ENCODE assay signal across 2 cellular contexts in the genomic region with DNA sequence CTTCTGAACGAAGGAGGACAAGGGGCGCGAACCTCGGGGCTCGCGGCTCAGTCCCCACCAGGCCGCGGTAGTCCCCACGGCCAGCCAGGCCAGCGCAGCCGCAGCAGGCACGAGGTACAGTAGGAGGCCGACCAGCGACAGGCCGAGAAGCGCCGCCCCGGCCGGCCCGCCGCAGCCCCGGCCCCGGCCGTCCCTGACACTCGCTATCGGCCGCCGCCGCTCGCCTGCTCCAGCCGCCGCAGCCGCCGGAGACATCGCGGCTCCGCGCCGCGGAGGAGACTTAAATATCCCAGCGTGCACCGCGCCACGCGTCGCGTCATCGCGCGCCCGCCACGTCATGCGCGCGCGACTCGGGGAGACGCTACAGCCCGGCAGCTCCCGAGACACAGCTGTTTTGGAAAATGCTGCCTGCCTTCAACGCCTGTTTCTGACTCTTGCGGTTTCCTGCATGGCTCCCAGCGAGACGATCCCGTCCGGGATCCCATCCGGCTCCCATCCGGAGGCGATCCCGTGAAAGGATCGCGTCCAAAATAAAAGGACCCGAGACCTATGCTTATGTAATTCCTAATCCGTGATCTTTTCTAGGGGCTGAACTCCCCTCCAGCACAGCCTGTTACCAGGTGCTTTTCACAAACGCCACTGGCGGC.
TF ChIP-seq lines count a peak whose summit lies in the region.

No MANE protein-coding gene starts in this region.

TF ChIP-seq in GM12878, 131 proteins besides CTCF, POLR2A, EP300 and RAD21:
- TF ChIP-seq CREB1 (IDR thresholded peaks at IDR 0.05; ENCODE audit: low read depth), result peak; percentile 75
- TF ChIP-seq, protein P1, sequence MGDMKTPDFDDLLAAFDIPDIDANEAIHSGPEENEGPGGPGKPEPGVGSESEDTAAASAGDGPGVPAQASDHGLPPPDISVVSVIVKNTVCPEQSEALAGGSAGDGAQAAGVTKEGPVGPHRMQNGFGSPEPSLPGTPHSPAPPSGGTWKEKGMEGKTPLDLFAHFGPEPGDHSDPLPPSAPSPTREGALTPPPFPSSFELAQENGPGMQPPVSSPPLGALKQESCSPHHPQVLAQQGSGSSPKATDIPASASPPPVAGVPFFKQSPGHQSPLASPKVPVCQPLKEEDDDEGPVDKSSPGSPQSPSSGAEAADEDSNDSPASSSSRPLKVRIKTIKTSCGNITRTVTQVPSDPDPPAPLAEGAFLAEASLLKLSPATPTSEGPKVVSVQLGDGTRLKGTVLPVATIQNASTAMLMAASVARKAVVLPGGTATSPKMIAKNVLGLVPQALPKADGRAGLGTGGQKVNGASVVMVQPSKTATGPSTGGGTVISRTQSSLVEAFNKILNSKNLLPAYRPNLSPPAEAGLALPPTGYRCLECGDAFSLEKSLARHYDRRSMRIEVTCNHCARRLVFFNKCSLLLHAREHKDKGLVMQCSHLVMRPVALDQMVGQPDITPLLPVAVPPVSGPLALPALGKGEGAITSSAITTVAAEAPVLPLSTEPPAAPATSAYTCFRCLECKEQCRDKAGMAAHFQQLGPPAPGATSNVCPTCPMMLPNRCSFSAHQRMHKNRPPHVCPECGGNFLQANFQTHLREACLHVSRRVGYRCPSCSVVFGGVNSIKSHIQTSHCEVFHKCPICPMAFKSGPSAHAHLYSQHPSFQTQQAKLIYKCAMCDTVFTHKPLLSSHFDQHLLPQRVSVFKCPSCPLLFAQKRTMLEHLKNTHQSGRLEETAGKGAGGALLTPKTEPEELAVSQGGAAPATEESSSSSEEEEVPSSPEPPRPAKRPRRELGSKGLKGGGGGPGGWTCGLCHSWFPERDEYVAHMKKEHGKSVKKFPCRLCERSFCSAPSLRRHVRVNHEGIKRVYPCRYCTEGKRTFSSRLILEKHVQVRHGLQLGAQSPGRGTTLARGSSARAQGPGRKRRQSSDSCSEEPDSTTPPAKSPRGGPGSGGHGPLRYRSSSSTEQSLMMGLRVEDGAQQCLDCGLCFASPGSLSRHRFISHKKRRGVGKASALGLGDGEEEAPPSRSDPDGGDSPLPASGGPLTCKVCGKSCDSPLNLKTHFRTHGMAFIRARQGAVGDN (IDR thresholded peaks at IDR 0.05), result peak; percentile 65; the same call in 1 of the 2 replicates
- peak; percentile 73; the same call in 1 of the 2 replicates for TF ChIP-seq LARP7 (IDR thresholded peaks at IDR 0.05)
- peak; percentile 97 for TF ChIP-seq BACH1 (IDR thresholded peaks at IDR 0.05; ENCODE audit: borderline replicate concordance)
- TF ChIP-seq CREM (IDR thresholded peaks at IDR 0.05; ENCODE audit: low read depth), result 0 out of 2 replicates have a peak, but pooled peaks have one; percentile 31
- TF ChIP-seq NR2F1 (conservative IDR thresholded peaks at IDR 0.05), result 0 out of 2 replicates have a peak, but pooled peaks have one; percentile 31
- TF ChIP-seq, protein P2, sequence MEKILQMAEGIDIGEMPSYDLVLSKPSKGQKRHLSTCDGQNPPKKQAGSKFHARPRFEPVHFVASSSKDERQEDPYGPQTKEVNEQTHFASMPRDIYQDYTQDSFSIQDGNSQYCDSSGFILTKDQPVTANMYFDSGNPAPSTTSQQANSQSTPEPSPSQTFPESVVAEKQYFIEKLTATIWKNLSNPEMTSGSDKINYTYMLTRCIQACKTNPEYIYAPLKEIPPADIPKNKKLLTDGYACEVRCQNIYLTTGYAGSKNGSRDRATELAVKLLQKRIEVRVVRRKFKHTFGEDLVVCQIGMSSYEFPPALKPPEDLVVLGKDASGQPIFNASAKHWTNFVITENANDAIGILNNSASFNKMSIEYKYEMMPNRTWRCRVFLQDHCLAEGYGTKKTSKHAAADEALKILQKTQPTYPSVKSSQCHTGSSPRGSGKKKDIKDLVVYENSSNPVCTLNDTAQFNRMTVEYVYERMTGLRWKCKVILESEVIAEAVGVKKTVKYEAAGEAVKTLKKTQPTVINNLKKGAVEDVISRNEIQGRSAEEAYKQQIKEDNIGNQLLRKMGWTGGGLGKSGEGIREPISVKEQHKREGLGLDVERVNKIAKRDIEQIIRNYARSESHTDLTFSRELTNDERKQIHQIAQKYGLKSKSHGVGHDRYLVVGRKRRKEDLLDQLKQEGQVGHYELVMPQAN (conservative IDR thresholded peaks at IDR 0.05), result peak; percentile 86
- TF ChIP-seq BHLHE40 (IDR thresholded peaks at IDR 0.05; ENCODE audit: borderline replicate concordance in 1 of 2, low read depth in 2 of 2, low read length in 1 of 2), result peak in 1 of 2 experiments; percentile 50; a peak in 2 of 4 replicates
- TF ChIP-seq DPF2 (IDR thresholded peaks at IDR 0.05), result 0 out of 2 replicates have a peak, but pooled peaks have one; percentile 44
- TF ChIP-seq IKZF1 (conservative IDR thresholded peaks at IDR 0.05), result peak; percentile 31; the same call in 1 of the 2 replicates
- TF ChIP-seq GATAD2B (conservative IDR thresholded peaks at IDR 0.05; ENCODE audit: low read depth), result peak; percentile 42; the same call in 1 of the 2 replicates
TF ChIP-seq in GM12878: peak in this region for 11; not testable (repeated sequence) for 120.

TF ChIP-seq in neural cell, 6 proteins besides CTCF, POLR2A, EP300 and RAD21:
- TF ChIP-seq MXI1 (conservative IDR thresholded peaks at IDR 0.05; ENCODE audit: poor library complexity, severe bottlenecking), result peak; percentile 26
- peak; percentile 46 for TF ChIP-seq POLR2AphosphoS5 (IDR thresholded peaks at IDR 0.05)
TF ChIP-seq in neural cell: peak in this region for 2; not testable (repeated sequence) for 4.
